ENCODE assay signal across 11 cellular contexts in genomic region chr1:73382971-73383370, GRCh38.
"Had no signal": no experiment of that assay in that cellular context is flagged by ENCODE, and none has a peak within 500 bp of the region (broad histone marks: within the 10 kb centered on the region; RNA-seq: fewer than 3 reads in every experiment).

No MANE protein-coding gene starts in this region.

- H3K9me3 ChIP-seq: HAP-1 had no signal

- H3K4me3 ChIP-seq: GM23248, GM23338, HAP-1 had no signal

- H3K36me3 ChIP-seq: HAP-1 had no signal

- FAIRE-seq: H1, H54 had no signal

- H3K4me1 ChIP-seq: HAP-1 had no signal

- H3K27ac ChIP-seq: GM23248 had no signal

- DNase-seq: GM23248, GOT3, H7, H9, HCEC 1CT, HFFc6 had no signal

- ATAC-seq: GM23338, HCT116 had no signal
